25 cellular contexts compared by ENCODE assay signal in the genomic region with DNA sequence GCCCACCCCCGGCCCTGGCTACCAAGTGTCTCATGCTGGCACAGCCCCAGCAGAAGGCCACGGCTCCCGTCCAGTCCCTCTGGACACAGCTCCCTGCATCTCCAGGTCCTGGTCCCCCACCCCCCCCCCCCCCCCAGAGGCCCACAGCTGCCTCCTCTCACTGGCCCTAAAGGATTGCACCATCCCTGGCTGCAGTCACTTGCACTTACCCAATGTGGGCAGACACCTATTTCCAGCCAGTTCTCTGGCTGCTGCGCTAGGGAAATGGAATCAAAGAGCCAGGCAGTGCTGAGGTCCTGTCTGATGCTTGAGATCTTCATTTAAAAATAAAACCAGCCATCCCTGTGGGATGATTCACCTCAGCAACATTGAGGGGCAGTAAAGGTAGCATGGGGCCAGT.
DNase-seq lines count a peak whose midpoint lies in the region; ATAC-seq and TF ChIP-seq lines count a peak whose summit lies in the region.
"Had no signal": no experiment of that assay in that cellular context is flagged by ENCODE, and none has a peak within 500 bp of the region (broad histone marks: within the 10 kb centered on the region; RNA-seq: fewer than 3 reads in every experiment).

No MANE protein-coding gene starts in this region.

- no peak overlapping the region for H3K14ac ChIP-seq in neuronal stem cell (ENCODE audit: low read length)

- no peak overlapping the region for H2AFZ ChIP-seq in neuronal stem cell (ENCODE audit: low read length)

- H4K8ac ChIP-seq in neuronal stem cell (ENCODE audit: low read depth, low read length) = no peak overlapping the region

- no peak overlapping the region for H2BK5ac ChIP-seq in neuronal stem cell (ENCODE audit: low read length)

- no peak overlapping the region for H2BK120ac ChIP-seq in neuronal stem cell (ENCODE audit: low read depth, low read length)

- no peak overlapping the region for H2AK5ac ChIP-seq in neuronal stem cell (ENCODE audit: low read depth, low read length)

- H3K27ac ChIP-seq in esophagus muscularis mucosa (replicated peaks in 1 of 4) (no peak overlapping the region), lower lobe of right lung (no peak overlapping the region), neuronal stem cell (replicated peaks; ENCODE audit: low read length) (no peak overlapping the region), tibial artery (no peak overlapping the region)
- H3K27ac ChIP-seq: BLaER1 had no signal

- no peak for TF ChIP-seq CTCF in esophagus muscularis mucosa (IDR thresholded peaks at IDR 0.05)
- no peak for TF ChIP-seq CTCF in lower lobe of right lung (IDR thresholded peaks at IDR 0.05)
- no peak for TF ChIP-seq CTCF in tibial artery (IDR thresholded peaks at IDR 0.05)

- no peak overlapping the region for H2BK12ac ChIP-seq in neuronal stem cell (ENCODE audit: low read length)

- no peak for TF ChIP-seq EP300 in esophagus muscularis mucosa (IDR thresholded peaks at IDR 0.05)

- ATAC-seq in lower lobe of right lung = peak; percentile 49 to 64
- ATAC-seq: GM12878 had no signal

- H2BK15ac ChIP-seq in neuronal stem cell (ENCODE audit: low read length) = no peak overlapping the region

- no peak overlapping the region for H3K9ac ChIP-seq in neuronal stem cell (ENCODE audit: low read depth, low read length, poor library complexity)
- H3K9ac ChIP-seq: BLaER1 had no signal

- H3K23ac ChIP-seq in neuronal stem cell (ENCODE audit: low read depth, low read length, poor library complexity) = no peak overlapping the region

- H3K79me1 ChIP-seq in neuronal stem cell (ENCODE audit: low read depth, low read length) = no peaks in the 10 kb centered on the region

- peak overlapping the region; percentile 5 for H4K91ac ChIP-seq in neuronal stem cell (ENCODE audit: low read depth, low read length, poor library complexity)

- intact Hi-C loops in esophagus muscularis mucosa (cut with DNase I) = no loop called here
- intact Hi-C loops in lower lobe of right lung (cut with DNase I) = no loop called here
- intact Hi-C loops in tibial artery (cut with DNase I; ENCODE audit: low total_unique reads) = no loop called here

- WGBS in esophagus muscularis mucosa = 53% methylated on average over 3 of the region's 4 CpGs
- WGBS in neuronal stem cell (ENCODE audit: extremely low coverage in 2 of 2, insufficient read length in 2 of 2, insufficient replicate concordance in 1 of 2), 2 donors = no CpG with 5 or more reads among the region's 4 CpGs

- H3K4me3 ChIP-seq in esophagus muscularis mucosa = no peak overlapping the region
- H3K4me3 ChIP-seq in lower lobe of right lung = no peak overlapping the region
- no peak overlapping the region for H3K4me3 ChIP-seq in neuronal stem cell (ENCODE audit: low read length in 2 of 2)
- H3K4me3 ChIP-seq in tibial artery = no peak overlapping the region
- H3K4me3 ChIP-seq: BLaER1, GM12878 had no signal

- H3K36me3 ChIP-seq in esophagus muscularis mucosa (no peaks in the 10 kb centered on the region), lower lobe of right lung (no peaks in the 10 kb centered on the region), neuronal stem cell (replicated peaks in 1 of 2; ENCODE audit: control insufficient read depth in 2 of 2, insufficient read depth in 2 of 2, low read length in 2 of 2) (no peaks in the 10 kb centered on the region), tibial artery (peaks cover 0 to 8% (median 0%) of the 10 kb centered on the region in 3 donors)
- H3K36me3 ChIP-seq: BE2C, BLaER1 had no signal

- TF ChIP-seq POLR2A in esophagus muscularis mucosa (IDR thresholded peaks at IDR 0.05; ENCODE audit: low read depth) = no peak

- H3K27me3 ChIP-seq in esophagus muscularis mucosa = no peaks in the 10 kb centered on the region
- H3K27me3 ChIP-seq in lower lobe of right lung (ENCODE audit: low read depth) = no peaks in the 10 kb centered on the region
- H3K27me3 ChIP-seq in neuronal stem cell (ENCODE audit: control insufficient read depth in 3 of 3, insufficient read depth in 3 of 3, low read depth in 1 of 3, low read length in 3 of 3) = peaks cover 0 to 2% (median 0%) of the 10 kb centered on the region in 3 experiments
- H3K27me3 ChIP-seq in tibial artery = no peaks in the 10 kb centered on the region
- H3K27me3 ChIP-seq: BE2C, BLaER1 had no signal

- H3K4me1 ChIP-seq in esophagus muscularis mucosa (no peaks in the 10 kb centered on the region), lower lobe of right lung (no peaks in the 10 kb centered on the region), neuronal stem cell (ENCODE audit: control insufficient read depth in 2 of 2, insufficient read depth in 1 of 2, low read depth in 1 of 2, low read length in 2 of 2) (peaks cover 0 to 5% of the 10 kb centered on the region in 2 donors), tibial artery (no peaks in the 10 kb centered on the region)
- H3K4me1 ChIP-seq: BE2C, BLaER1 had no signal

- peak; percentile 60 for DNase-seq in esophagus muscularis mucosa (ENCODE audit: extremely low spot score)
- DNase-seq in iPS-NIHi7 (ENCODE audit: extremely low spot score) = peak; percentile 3
- DNase-seq in lower lobe of right lung = no peak
- DNase-seq in neuronal stem cell (ENCODE audit: low spot score) = no peak
- no peak for DNase-seq in epidermal melanocyte (ENCODE audit: insufficient read length, low spot score)
- no peak for DNase-seq in tibial artery
- DNase-seq in stimulated activated CD4-positive, alpha-beta T cell treated with anti-CD3 and anti-CD28 coated beads, Interleukin-15, amount 100 ng/mL, for 24 hours = no peak
- no peak for DNase-seq in NCI-H128 (lab: John Stamatoyannopoulos, UW; ENCODE audit: unreplicated experiment)
- DNase-seq: 8988T; ACHN; BE2C; C1 segment of cervical spinal cord; CD4-positive, alpha-beta memory T cell; CD4-positive, CD25-positive, alpha-beta regulatory T cell; CD8-positive, alpha-beta memory T cell; COR-L47; DMS 273 treated with DMSO at 0.1 percent for 48 hours; DMS153; DMS53; DMS79; DND-41; EL; GDM1 had no signal

- no peak overlapping the region for H3K4me2 ChIP-seq in neuronal stem cell (ENCODE audit: insufficient read depth, low read length, poor library complexity, severe bottlenecking)
- H3K4me2 ChIP-seq: BLaER1 had no signal

- H3K18ac ChIP-seq in neuronal stem cell (ENCODE audit: low read length) = no peak overlapping the region

- H3K9me3 ChIP-seq in esophagus muscularis mucosa (no peaks in the 10 kb centered on the region), lower lobe of right lung (no peaks in the 10 kb centered on the region), neuronal stem cell (replicated peaks in 1 of 2; ENCODE audit: control insufficient read depth in 2 of 2, insufficient read depth in 1 of 2, low read depth in 1 of 2, low read length in 2 of 2) (peaks cover 0 to 4% of the 10 kb centered on the region in 2 donors), tibial artery (no peaks in the 10 kb centered on the region)
- H3K9me3 ChIP-seq: BE2C, BLaER1 had no signal

- H3K4ac ChIP-seq in neuronal stem cell (ENCODE audit: low read length) = no peak overlapping the region

Comparison
In these comparisons a context has a peak if more than half of its experiments do, and no peak if none do; other contexts are left out.
1. DNase-seq: peak in esophagus muscularis mucosa (single experiment) and iPS-NIHi7 (single experiment); none in lower lobe of right lung (single experiment), neuronal stem cell (single experiment), epidermal melanocyte (single experiment), tibial artery (0 of 2), stimulated activated CD4-positive, alpha-beta T cell treated with anti-CD3 and anti-CD28 coated beads, Interleukin-15, amount 100 ng/mL, for 24 hours (single experiment) and NCI-H128 (single experiment).